ENCODE assay signal across 1 cellular context in the genomic region with DNA sequence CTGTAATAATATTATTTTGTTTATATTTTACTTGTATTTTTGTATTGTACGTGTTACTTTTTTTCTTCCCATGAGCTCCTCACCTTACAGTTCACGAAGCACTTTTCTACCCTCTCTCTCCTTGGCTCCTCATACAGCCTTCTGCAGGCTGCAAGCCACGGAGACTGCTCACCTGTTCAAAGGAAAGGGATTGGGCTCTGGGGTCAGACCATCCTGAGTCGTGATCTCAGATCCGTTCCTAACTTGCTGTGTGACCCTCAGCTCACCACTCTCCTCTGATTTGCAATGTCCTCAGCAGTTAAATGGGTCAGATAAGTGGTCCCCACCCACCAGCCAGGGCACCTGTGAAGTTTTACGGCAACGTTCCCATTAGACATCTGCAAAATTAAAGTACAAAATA.
TF ChIP-seq lines count a peak whose summit lies in the region.

No MANE protein-coding gene starts in this region.

TF ChIP-seq in GM23338, 12 proteins besides CTCF, POLR2A, EP300 and RAD21 (continued from another document):
- TF ChIP-seq JUNB (IDR thresholded peaks at IDR 0.05; ENCODE audit: unreplicated experiment), result no peak
TF ChIP-seq in GM23338: peak in this region for 0.
